In the genomic region with DNA sequence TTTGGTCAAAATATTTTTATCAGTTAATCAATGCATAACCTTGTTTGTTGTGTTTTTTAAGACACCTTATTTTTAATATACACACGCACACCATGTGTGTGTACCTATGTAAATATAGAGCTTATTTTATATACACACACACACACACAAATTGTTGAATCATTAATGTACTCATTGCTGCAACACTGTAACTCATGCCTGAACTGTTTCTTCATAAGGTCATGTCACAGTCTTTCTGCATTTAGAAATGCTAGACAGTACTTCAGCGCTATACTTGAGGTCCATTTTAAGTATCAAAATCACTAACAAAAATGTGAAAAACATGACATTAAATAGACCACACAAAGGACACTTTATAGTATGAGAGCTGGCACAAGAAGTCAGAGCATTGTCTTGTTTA, we compare ENCODE assay signal across 9 cellular contexts.
"Had no signal": no experiment of that assay in that cellular context is flagged by ENCODE, and none has a peak within 500 bp of the region (broad histone marks: within the 10 kb centered on the region; RNA-seq: fewer than 3 reads in every experiment).

No MANE protein-coding gene starts in this region.

- H3K4me1 Mint-ChIP-seq: GM23338, IgD-negative memory B cell had no signal

- H3K36me3 ChIP-seq: HAP-1 had no signal

- H3K4me3 Mint-ChIP-seq: GM23338, HFFc6, IgD-negative memory B cell had no signal

- ATAC-seq: GM23338, HCT116 had no signal

- H3K4me1 ChIP-seq: HAP-1 had no signal

- H2AFZ ChIP-seq: GM23338 had no signal

- H3K9me3 Mint-ChIP-seq: GM23338 had no signal

- H3K27me3 Mint-ChIP-seq: IgD-negative memory B cell had no signal

- H3K4me3 ChIP-seq: GM23338, HAP-1 had no signal

- H3K4me2 ChIP-seq: GM23338 had no signal

- H3K9me3 ChIP-seq: HAP-1 had no signal

- H3K36me3 Mint-ChIP-seq: IgD-negative memory B cell had no signal

- H3K27ac Mint-ChIP-seq: GM23338, HFFc6, IgD-negative memory B cell had no signal

- FAIRE-seq: H1, H54, HTR-8/SVneo had no signal

- DNase-seq: HFFc6, KBM-7 had no signal
